In the genomic region with DNA sequence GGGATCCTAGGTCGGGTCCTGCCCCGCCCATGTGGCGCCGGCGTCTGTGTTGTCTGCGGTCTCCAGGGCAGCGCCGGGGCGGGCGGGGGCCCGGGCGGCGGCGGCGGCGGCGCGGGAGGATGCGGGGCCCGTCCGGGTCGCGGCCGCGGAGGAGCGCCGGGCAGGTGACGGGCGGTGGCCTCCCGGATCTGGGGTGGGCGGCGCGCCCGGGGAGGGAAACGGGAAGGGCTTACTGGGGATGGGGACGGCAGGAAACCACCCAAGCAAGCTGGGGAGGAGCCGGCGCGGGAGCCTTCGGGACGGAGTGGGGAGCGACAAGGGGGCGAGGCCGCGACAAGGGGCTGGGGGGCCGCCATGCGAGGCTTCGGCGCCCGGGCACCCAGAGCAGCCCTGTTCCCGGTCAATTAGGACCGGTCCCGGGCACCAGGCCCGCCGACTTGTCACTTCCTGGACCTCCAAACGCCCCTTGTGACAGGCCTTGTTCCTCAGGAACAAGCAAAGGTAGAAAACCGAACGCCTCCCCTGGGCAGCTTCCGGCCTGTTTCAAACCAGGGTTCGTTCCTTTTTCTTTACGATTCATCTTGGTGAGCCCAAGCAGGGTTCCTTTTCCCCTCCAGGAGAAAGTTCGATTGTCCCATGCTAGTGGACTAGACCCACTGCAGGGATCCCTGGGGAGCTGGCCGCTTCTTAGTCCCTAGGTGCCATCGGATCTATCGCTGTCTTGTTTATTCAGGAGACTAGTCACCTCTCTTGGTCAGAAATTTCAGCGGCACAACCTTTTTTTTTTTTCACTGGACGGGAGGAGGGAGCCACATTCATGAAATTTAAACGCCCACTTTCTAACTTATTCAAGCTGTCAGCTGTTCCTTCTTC, we compare ENCODE assay signal across 8 cellular contexts. TPM values are rescaled to one million over a fixed set of nuclear protein-coding genes. Genes with fewer than 3 reads are reported as not detected.
DNase-seq lines count a peak whose midpoint lies in the region; ATAC-seq and TF ChIP-seq lines count a peak whose summit lies in the region.

No MANE protein-coding gene starts in this region.

- intact Hi-C loops in testis (cut with DNase I; ENCODE audit: low total_unique reads), result no loop called here

- H3K27ac ChIP-seq in neutrophil (no peak overlapping the region), testis (peak overlapping the region; percentile 69 to 83)

- ATAC-seq in HG02759 (IDR thresholded peaks at IDR 0.05; ENCODE audit: unreplicated experiment), result peak; percentile 55

- H3K4me1 ChIP-seq in neutrophil (ENCODE audit: control insufficient read depth in 1 of 2, insufficient read depth in 1 of 2, low read depth in 1 of 2, low read length in 1 of 2), result peaks cover 0 to 13% of the 10 kb centered on the region in 2 experiments
- H3K4me1 ChIP-seq in testis, result peaks cover 9% of the 10 kb centered on the region

- 0 to 1% methylated on average over 27 to 40 of the region's 68 CpGs for WGBS in testis, 2 donors

- DNase-seq in DMS153 (lab: John Stamatoyannopoulos, UW), result peak; percentile 33
- peak; percentile 18 for DNase-seq in activated gamma-delta T cell treated with anti-CD3 and anti-CD28 coated beads, Interleukin-2, amount 50 U/mL, for 16 hours (ENCODE audit: low read depth)
- DNase-seq in germinal center (ENCODE audit: low spot score), result peak; percentile 19
- peak; percentile 66 for DNase-seq in testis
- DNase-seq in NCI-H510A treated with DMSO at 0.1 percent for 48 hours (lab: John Stamatoyannopoulos, UW), result no peak

- TF ChIP-seq CTCF in neutrophil (IDR thresholded peaks at IDR 0.05) (no peak), testis (IDR thresholded peaks at IDR 0.05) (no peak)

- H3K4me3 ChIP-seq in neutrophil (ENCODE audit: low read depth in 1 of 2, low read length in 1 of 2) (peak overlapping the region; percentile 14 to 59), testis (peak overlapping the region; percentile 70 to 76)

- no peak for TF ChIP-seq POLR2A in testis (IDR thresholded peaks at IDR 0.05)

- H3K27me3 ChIP-seq in neutrophil (peaks cover 72% of the 10 kb centered on the region), testis (no peaks in the 10 kb centered on the region)

- no peaks in the 10 kb centered on the region for H3K36me3 ChIP-seq in neutrophil
- no peaks in the 10 kb centered on the region for H3K36me3 ChIP-seq in testis (ENCODE audit: low read depth, missing control alignments)

- H3K9me3 ChIP-seq in neutrophil (no peaks in the 10 kb centered on the region), testis (no peaks in the 10 kb centered on the region)

TF ChIP-seq in PFSK-1, 5 proteins besides CTCF, POLR2A, EP300 and RAD21:
- TF ChIP-seq POLR2AphosphoS5 (IDR thresholded peaks at IDR 0.05; ENCODE audit: low read depth, low read length), result no peak
- TF ChIP-seq FOXP2 (optimal IDR thresholded peaks at IDR 0.05; ENCODE audit: borderline replicate concordance, extremely low read depth, extremely low read length, insufficient read depth), result peak; percentile 23

RNA-seq across cellular contexts. Expression of gene JHY, which starts 0.5 kb away (rescaled TPM):
- polyA plus RNA-seq in PFSK-1 (2012; ENCODE audit: insufficient read length, low read depth), result not detected
- total RNA-seq in testis, result 10 to 100 TPM; 22.3 to 32.7 TPM
- 46.3 TPM for polyA plus RNA-seq in testis (ENCODE audit: insufficient read depth, low read depth, low replicate concordance)

RNA-seq across cellular contexts. Expression of gene CRTAM, which starts 44.7 kb away (rescaled TPM):
- not detected for polyA plus RNA-seq in PFSK-1 (2012; ENCODE audit: insufficient read length, low read depth)
- total RNA-seq in testis, result under 1 TPM in 1 of 2 donors, not detected in 1; 0.50 TPM
- polyA plus RNA-seq in testis (ENCODE audit: insufficient read depth, low read depth, low replicate concordance), result 1.7 TPM
